26 cellular contexts compared by ENCODE assay signal in genomic region chr6:53982361-53983050, GRCh38.
DNase-seq lines count a peak whose midpoint lies in the region; ATAC-seq and TF ChIP-seq lines count a peak whose summit lies in the region.
"Had no signal": no experiment of that assay in that cellular context is flagged by ENCODE, and none has a peak within 500 bp of the region (broad histone marks: within the 10 kb centered on the region; RNA-seq: fewer than 3 reads in every experiment).

No MANE protein-coding gene starts in this region.

- H3K27me3 ChIP-seq in CD4-positive, alpha-beta T cell (ENCODE audit: control insufficient read depth, insufficient read depth, low read length) = no peaks in the 10 kb centered on the region
- H3K27me3 ChIP-seq: esophagus squamous epithelium had no signal

- TF ChIP-seq CTCF in CD4-positive, alpha-beta T cell (IDR thresholded peaks at IDR 0.05) = no peak

- DNase-seq in DMS79 treated with DMSO at 0.1 percent for 48 hours (lab: John Stamatoyannopoulos, UW) (peak; percentile 25), M059J (ENCODE audit: low read depth) (peak; percentile 75), epithelial cell of prostate (ENCODE audit: low read depth, low spot score) (peak; percentile 60), renal cortical epithelial cell (ENCODE audit: low read depth) (peak; percentile 76), H4 (ENCODE audit: low spot score) (no peak), left colon (no peak)
- no peak for DNase-seq in CD4-positive, alpha-beta T cell
- DNase-seq: activated CD4-positive, alpha-beta T cell treated with anti-CD3 and anti-CD28 coated beads for 48 hours; activated CD8-positive, alpha-beta memory T cell treated with anti-CD3 and anti-CD28 coated beads, Interleukin-2, amount 10 ng/mL, durations not matched to agents 7 days and 5 days; aorta; CD8-positive, alpha-beta memory T cell; DMS53; effector CD4-positive, alpha-beta T cell; esophagus squamous epithelium; GOT3; natural killer cell; NCI-H1417 treated with DMSO at 0.1 percent for 48 hours; NCI-H2107; NCI-H524; T-helper 17 cell had no signal

- no peaks in the 10 kb centered on the region for H3K9me3 Mint-ChIP-seq in CD4-positive, alpha-beta T cell
- H3K9me3 Mint-ChIP-seq: activated naive CD4-positive, alpha-beta T cell treated with anti-CD3 and anti-CD28 coated beads, Interleukin-2, amount 50 U/mL, for 24 hours; CD8-positive, alpha-beta memory T cell; IgD-negative memory B cell; natural killer cell had no signal

- intact Hi-C loops in left colon (cut with DNase I, micrococcal nuclease) = loop anchor here in 1 of 2 donors (5.0 kb wide), 1 partner anchor 1085 kb away; no protein-coding TSS in a partner anchor
- intact Hi-C loops in CD4-positive, alpha-beta T cell (cut with DNase I, micrococcal nuclease) = no loop called here

- no peaks in the 10 kb centered on the region for H3K36me3 Mint-ChIP-seq in CD4-positive, alpha-beta T cell (ENCODE audit: low read depth)
- H3K36me3 Mint-ChIP-seq: activated CD8-positive, alpha-beta memory T cell treated with anti-CD3 and anti-CD28 coated beads, Interleukin-2, amount 10 ng/mL, durations not matched to agents 7 days and 5 days; activated naive CD4-positive, alpha-beta T cell treated with anti-CD3 and anti-CD28 coated beads, Interleukin-2, amount 50 U/mL, for 24 hours; CD8-positive, alpha-beta memory T cell; IgD-negative memory B cell; natural killer cell had no signal

- peaks cover 15% of the 10 kb centered on the region for H3K27me3 Mint-ChIP-seq in CD4-positive, alpha-beta T cell

- no peak overlapping the region for H3K27ac Mint-ChIP-seq in CD4-positive, alpha-beta T cell
- H3K27ac Mint-ChIP-seq: activated CD8-positive, alpha-beta memory T cell treated with anti-CD3 and anti-CD28 coated beads, Interleukin-2, amount 10 ng/mL, durations not matched to agents 7 days and 5 days; activated naive CD4-positive, alpha-beta T cell treated with anti-CD3 and anti-CD28 coated beads, Interleukin-2, amount 50 U/mL, for 24 hours; CD8-positive, alpha-beta memory T cell; IgD-negative memory B cell; natural killer cell; T-helper 17 cell had no signal

- H3K27ac ChIP-seq in epithelial cell of prostate = peak overlapping the region; percentile 80
- no peak overlapping the region for H3K27ac ChIP-seq in CD4-positive, alpha-beta T cell (ENCODE audit: low read depth, low read length)
- H3K27ac ChIP-seq: esophagus squamous epithelium, HL-60, parathyroid adenoma, SK-N-MC had no signal

- H3K4me3 Mint-ChIP-seq in CD4-positive, alpha-beta T cell = no peak overlapping the region
- H3K4me3 Mint-ChIP-seq: activated CD8-positive, alpha-beta memory T cell treated with anti-CD3 and anti-CD28 coated beads, Interleukin-2, amount 10 ng/mL, durations not matched to agents 7 days and 5 days; activated naive CD4-positive, alpha-beta T cell treated with anti-CD3 and anti-CD28 coated beads, Interleukin-2, amount 50 U/mL, for 24 hours; CD8-positive, alpha-beta memory T cell; IgD-negative memory B cell; natural killer cell; T-helper 17 cell had no signal

- no peaks in the 10 kb centered on the region for H3K9me3 ChIP-seq in CD4-positive, alpha-beta T cell (ENCODE audit: control insufficient read depth, low read length)
- H3K9me3 ChIP-seq: esophagus squamous epithelium had no signal

- POLR2A ChIA-PET in CD4-positive, alpha-beta T cell (lab: Charles Lee) = no interaction called here

- no peaks in the 10 kb centered on the region for H3K4me1 Mint-ChIP-seq in CD4-positive, alpha-beta T cell (ENCODE audit: low read depth)
- H3K4me1 Mint-ChIP-seq: activated CD8-positive, alpha-beta memory T cell treated with anti-CD3 and anti-CD28 coated beads, Interleukin-2, amount 10 ng/mL, durations not matched to agents 7 days and 5 days; activated naive CD4-positive, alpha-beta T cell treated with anti-CD3 and anti-CD28 coated beads, Interleukin-2, amount 50 U/mL, for 24 hours; CD8-positive, alpha-beta memory T cell; IgD-negative memory B cell; natural killer cell had no signal

- no peak for ATAC-seq in left colon
- ATAC-seq in CD4-positive, alpha-beta T cell (ENCODE audit: poor library complexity) = no peak
- no peak for ATAC-seq in GM21528 (IDR thresholded peaks at IDR 0.05; ENCODE audit: low FRiP score, unreplicated experiment)
- ATAC-seq: activated CD8-positive, alpha-beta memory T cell treated with anti-CD3 and anti-CD28 coated beads, Interleukin-2, amount 10 ng/mL, durations not matched to agents 7 days and 5 days; natural killer cell; T-helper 17 cell had no signal

- CTCF ChIA-PET in CD4-positive, alpha-beta T cell (lab: Charles Lee) = no interaction called here

Comparison
In these comparisons a context has a peak if more than half of its experiments do, and no peak if none do; other contexts are left out.
1. DNase-seq: peak in DMS79 treated with DMSO at 0.1 percent for 48 hours (single experiment), M059J (single experiment), epithelial cell of prostate (single experiment) and renal cortical epithelial cell (single experiment); none in H4 (single experiment), left colon (0 of 2) and CD4-positive, alpha-beta T cell (0 of 10).